Comparison of ENCODE assay signal across 22 cellular contexts in the genomic region with DNA sequence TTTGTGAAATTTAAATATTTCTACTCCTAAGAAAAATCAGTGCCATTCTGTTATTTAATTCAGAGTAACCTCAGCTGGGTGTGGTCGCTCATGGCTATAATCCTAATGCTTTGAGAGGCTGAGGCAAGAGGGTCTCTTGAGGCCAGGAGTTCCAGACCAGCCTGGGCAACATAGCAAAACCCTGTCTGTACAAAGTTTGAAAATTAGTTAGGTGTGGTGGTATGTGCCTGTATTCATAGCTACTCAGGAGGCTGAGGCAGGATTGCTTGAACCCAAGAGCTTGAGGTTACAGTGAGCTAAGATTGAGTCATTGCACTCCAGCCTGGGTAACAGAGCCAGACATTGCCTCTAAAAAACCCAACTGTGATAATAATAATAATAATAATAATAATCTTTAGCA. TPM values are rescaled to one million over a fixed set of nuclear protein-coding genes. Genes with fewer than 3 reads are reported as not detected.
"Had no signal": no experiment of that assay in that cellular context is flagged by ENCODE, and none has a peak within 500 bp of the region (broad histone marks: within the 10 kb centered on the region; RNA-seq: fewer than 3 reads in every experiment).

No MANE protein-coding gene starts in this region.

- H3K36me3 ChIP-seq: SJSA1 had no signal

- H3K27me3 ChIP-seq: SJSA1 had no signal

- H3K4me1 ChIP-seq: SJSA1 had no signal

- DNase-seq: Kasumi-1, MM.1S, NCI-H1092 treated with DMSO at 0.1 percent for 48 hours, NCI-H1436, NCI-H187, NCI-H2029, NCI-H2081 treated with DMSO at 0.1 percent for 48 hours, NCI-H2171, NCI-H226, NCI-H446, NCI-H510A, NCI-H524 treated with DMSO at 0.1 percent for 48 hours, NCI-H69, NCI-H774, Right ventricle myocardium superior, RPMI8226, SIG-M5 had no signal

- H3K4me3 ChIP-seq: K562, SJSA1, SK-N-MC had no signal

- H3K9ac ChIP-seq: KMS-11 had no signal

- H3K27ac ChIP-seq: KMS-11, SJSA1, SK-N-MC had no signal

- H3K9me3 ChIP-seq: SJSA1 had no signal

- H3K4me2 ChIP-seq: KMS-11 had no signal

- ATAC-seq: HepG2, K562 had no signal

RNA-seq across cellular contexts. Expression of a gene that starts 44.8 kb away (rescaled TPM):
- total RNA-seq: K562 had no signal
